In genomic region chr2:206723288-206723687, GRCh38 we compare ENCODE assay signal across 2 cellular contexts.
A peak's percentile ranks its signal among the peaks of the same experiment; 100 is the strongest.
TF ChIP-seq lines count a peak whose summit lies in the region.

No MANE protein-coding gene starts in this region.

TF ChIP-seq in A549, 52 proteins besides CTCF, POLR2A, EP300 and RAD21:
- no peak for TF ChIP-seq KDM1A (IDR thresholded peaks at IDR 0.05; ENCODE audit: low read depth)
- peak; percentile 91 for TF ChIP-seq MAFK (IDR thresholded peaks at IDR 0.05; ENCODE audit: partially characterized antibody)

TF ChIP-seq in K562, 482 proteins besides CTCF, POLR2A, EP300 and RAD21:
- TF ChIP-seq SIRT6 (IDR thresholded peaks at IDR 0.05; ENCODE audit: low read depth, low read length) (no peak), ZNF584 (CRISPR knock-in tag; IDR thresholded peaks at IDR 0.05; ENCODE audit: low read depth) (no peak), E2F3 (CRISPR knock-in tag; IDR thresholded peaks at IDR 0.05) (no peak), ZNF77 (CRISPR knock-in tag; IDR thresholded peaks at IDR 0.05) (no peak), MAFK (IDR thresholded peaks at IDR 0.05; ENCODE audit: low read length) (peak; percentile 45; the same call in 1 of the 2 replicates), CTBP1 (IDR thresholded peaks at IDR 0.05; ENCODE audit: borderline replicate concordance) (no peak), CLOCK (CRISPR knock-in tag; IDR thresholded peaks at IDR 0.05; ENCODE audit: borderline replicate concordance) (no peak), MAFF (IDR thresholded peaks at IDR 0.05; ENCODE audit: low read length) (peak; percentile 55), ZNF316 (IDR thresholded peaks at IDR 0.05) (peak; percentile 64), MAFG (tag; conservative IDR thresholded peaks at IDR 0.05) (0 out of 2 replicates have a peak, but pooled peaks have one; percentile 19), MXI1 (IDR thresholded peaks at IDR 0.05; ENCODE audit: low read depth, low read length) (no peak), PHTF2 (CRISPR knock-in tag; IDR thresholded peaks at IDR 0.05) (no peak), NR2F6 (CRISPR knock-in tag; IDR thresholded peaks at IDR 0.05) (no peak), ZFP91 (CRISPR knock-in tag; IDR thresholded peaks at IDR 0.05) (no peak), HDAC8 (tag; IDR thresholded peaks at IDR 0.05) (no peak), ZNF518B (CRISPR knock-in tag; IDR thresholded peaks at IDR 0.05) (no peak), SETDB1 (IDR thresholded peaks at IDR 0.05; ENCODE audit: low read length) (no peak)
